1 cellular context compared by ENCODE assay signal in the genomic region with DNA sequence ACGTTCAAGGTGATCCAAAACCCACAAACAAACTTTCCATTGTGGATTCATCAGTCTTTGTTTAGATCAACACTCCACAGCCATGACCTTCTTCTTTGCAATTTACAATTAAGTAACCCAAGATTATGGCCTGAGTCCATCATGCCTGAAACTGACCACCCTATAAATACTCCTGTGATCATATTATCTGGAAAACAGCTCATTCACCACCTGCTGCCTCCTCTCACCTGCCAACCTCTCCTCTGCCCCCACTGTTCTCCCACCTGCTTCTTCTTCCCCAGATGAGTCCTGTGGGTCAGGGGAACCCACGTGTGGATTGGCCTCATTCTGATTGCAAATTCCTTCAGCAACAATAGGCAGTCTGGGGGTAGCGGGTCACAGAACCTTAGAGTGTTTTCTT.
TF ChIP-seq lines count a peak whose summit lies in the region.

No MANE protein-coding gene starts in this region.

TF ChIP-seq in A549, 52 proteins besides CTCF, POLR2A, EP300 and RAD21:
- TF ChIP-seq, protein P1, sequence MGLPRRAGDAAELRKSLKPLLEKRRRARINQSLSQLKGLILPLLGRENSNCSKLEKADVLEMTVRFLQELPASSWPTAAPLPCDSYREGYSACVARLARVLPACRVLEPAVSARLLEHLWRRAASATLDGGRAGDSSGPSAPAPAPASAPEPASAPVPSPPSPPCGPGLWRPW (IDR thresholded peaks at IDR 0.05) = no peak
- no peak for TF ChIP-seq POLR2AphosphoS2 (conservative IDR thresholded peaks at IDR 0.05; ENCODE audit: low read length)
- TF ChIP-seq ZC3H11A (IDR thresholded peaks at IDR 0.05) = no peak
- TF ChIP-seq ZFP36 (IDR thresholded peaks at IDR 0.05; ENCODE audit: borderline replicate concordance, partially characterized antibody) = no peak
- TF ChIP-seq, protein P2, sequence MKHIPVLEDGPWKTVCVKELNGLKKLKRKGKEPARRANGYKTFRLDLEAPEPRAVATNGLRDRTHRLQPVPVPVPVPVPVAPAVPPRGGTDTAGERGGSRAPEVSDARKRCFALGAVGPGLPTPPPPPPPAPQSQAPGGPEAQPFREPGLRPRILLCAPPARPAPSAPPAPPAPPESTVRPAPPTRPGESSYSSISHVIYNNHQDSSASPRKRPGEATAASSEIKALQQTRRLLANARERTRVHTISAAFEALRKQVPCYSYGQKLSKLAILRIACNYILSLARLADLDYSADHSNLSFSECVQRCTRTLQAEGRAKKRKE (CRISPR knock-in tag; IDR thresholded peaks at IDR 0.05; ENCODE audit: low read depth) = no peak
- TF ChIP-seq HOXA7 (CRISPR knock-in tag; IDR thresholded peaks at IDR 0.05) = no peak
- no peak for TF ChIP-seq RFX5 (IDR thresholded peaks at IDR 0.05)
- TF ChIP-seq HOXB5 (CRISPR knock-in tag; IDR thresholded peaks at IDR 0.05) = no peak
- TF ChIP-seq KDM1A (IDR thresholded peaks at IDR 0.05; ENCODE audit: low read depth) = no peak
- TF ChIP-seq FOSB (CRISPR knock-in tag; IDR thresholded peaks at IDR 0.05) = no peak
- no peak for TF ChIP-seq CHD4 (IDR thresholded peaks at IDR 0.05; ENCODE audit: borderline replicate concordance)
- TF ChIP-seq JUNB (IDR thresholded peaks at IDR 0.05) = no peak
- TF ChIP-seq TFCP2L1 (CRISPR knock-in tag; IDR thresholded peaks at IDR 0.05) = no peak
